In the genomic region with DNA sequence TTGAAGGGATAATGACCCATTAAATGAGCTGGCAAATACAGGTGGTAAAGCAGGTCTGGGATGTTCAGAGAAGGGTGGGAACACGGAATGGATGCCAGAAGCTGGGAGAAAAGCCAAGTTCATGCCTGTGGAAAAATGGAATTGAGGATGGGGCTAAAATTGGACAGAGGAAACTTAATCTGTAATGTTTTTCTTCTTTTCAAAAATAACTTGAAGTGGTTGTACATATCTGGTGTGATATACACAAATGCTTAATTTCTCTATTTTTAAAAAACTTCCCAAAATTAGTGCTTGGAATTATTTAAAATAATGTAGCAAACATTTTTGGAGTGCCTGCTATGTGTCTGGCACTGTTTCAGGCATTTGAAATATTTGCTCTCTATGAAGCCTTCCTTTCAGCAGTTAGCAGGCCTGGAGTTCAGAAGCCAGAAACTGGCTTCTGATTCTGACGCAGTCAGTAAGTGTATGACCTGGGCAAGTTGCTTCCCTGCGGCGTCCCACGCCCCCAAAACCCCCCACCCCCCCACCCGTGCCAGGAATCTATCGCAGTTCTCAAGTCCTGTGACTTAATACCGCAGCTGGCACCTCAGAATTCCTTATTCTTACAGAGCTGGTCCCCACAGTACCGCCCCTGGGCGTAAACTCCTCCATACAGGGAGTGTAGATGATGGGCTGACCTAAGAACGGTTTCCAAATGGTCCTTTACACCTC, we compare ENCODE assay signal across 2 cellular contexts.
TF ChIP-seq lines count a peak whose summit lies in the region.

No MANE protein-coding gene starts in this region.

TF ChIP-seq in H1, 55 proteins besides CTCF, POLR2A, EP300 and RAD21:
- TF ChIP-seq JUND (IDR thresholded peaks at IDR 0.05; ENCODE audit: low read length) (no peak), YY1 (IDR thresholded peaks at IDR 0.05; ENCODE audit: low read depth, low read length) (no peak), TAF1 (IDR thresholded peaks at IDR 0.05; ENCODE audit: low read depth, low read length) (no peak), EZH2 (IDR thresholded peaks at IDR 0.05; ENCODE audit: low read depth, low read length, severe bottlenecking) (no peak), BACH1 (IDR thresholded peaks at IDR 0.05; ENCODE audit: low read length) (no peak), NANOG (IDR thresholded peaks at IDR 0.05; ENCODE audit: insufficient read depth, low read depth, low read length, poor library complexity, severe bottlenecking) (no peak), CEBPB (IDR thresholded peaks at IDR 0.05; ENCODE audit: low read depth, low read length) (no peak), SIX5 (IDR thresholded peaks at IDR 0.05; ENCODE audit: low read depth, low read length) (no peak), SP2 (IDR thresholded peaks at IDR 0.05; ENCODE audit: low read length) (no peak), POLR2AphosphoS5 (IDR thresholded peaks at IDR 0.05; ENCODE audit: low read depth, low read length) (no peak), CHD2 (IDR thresholded peaks at IDR 0.05; ENCODE audit: low read length) (no peak), TAF7 (optimal IDR thresholded peaks at IDR 0.05; ENCODE audit: borderline replicate concordance, low read depth, low read length) (no peak), SIRT6 (IDR thresholded peaks at IDR 0.05; ENCODE audit: low read length) (no peak), TCF12 (IDR thresholded peaks at IDR 0.05; ENCODE audit: low read depth, low read length) (no peak), CTBP2 (IDR thresholded peaks at IDR 0.05; ENCODE audit: borderline replicate concordance, insufficient read depth, insufficient read length, low read length) (no peak), GABPA (IDR thresholded peaks at IDR 0.05; ENCODE audit: borderline replicate concordance, insufficient read depth, low read length) (no peak), ASH2L (IDR thresholded peaks at IDR 0.05; ENCODE audit: low read length) (no peak), SIN3A (conservative IDR thresholded peaks at IDR 0.05 in 1 of 2, IDR thresholded peaks at IDR 0.05 in 1 of 2; ENCODE audit: low read depth in 1 of 2, low read length in 2 of 2) (no peak)
TF ChIP-seq in H1: peak in this region for 0.

TF ChIP-seq in neural cell, 6 proteins besides CTCF, POLR2A, EP300 and RAD21:
- TF ChIP-seq POLR2AphosphoS5 (IDR thresholded peaks at IDR 0.05) (no peak), TAF1 (IDR thresholded peaks at IDR 0.05; ENCODE audit: low read depth) (no peak), SMC3 (conservative IDR thresholded peaks at IDR 0.05; ENCODE audit: poor library complexity) (no peak), EZH2 (IDR thresholded peaks at IDR 0.05; ENCODE audit: borderline replicate concordance, insufficient read depth, low read length, poor library complexity, severe bottlenecking) (no peak), MXI1 (conservative IDR thresholded peaks at IDR 0.05; ENCODE audit: poor library complexity, severe bottlenecking) (no peak)
- TF ChIP-seq, protein P1, sequence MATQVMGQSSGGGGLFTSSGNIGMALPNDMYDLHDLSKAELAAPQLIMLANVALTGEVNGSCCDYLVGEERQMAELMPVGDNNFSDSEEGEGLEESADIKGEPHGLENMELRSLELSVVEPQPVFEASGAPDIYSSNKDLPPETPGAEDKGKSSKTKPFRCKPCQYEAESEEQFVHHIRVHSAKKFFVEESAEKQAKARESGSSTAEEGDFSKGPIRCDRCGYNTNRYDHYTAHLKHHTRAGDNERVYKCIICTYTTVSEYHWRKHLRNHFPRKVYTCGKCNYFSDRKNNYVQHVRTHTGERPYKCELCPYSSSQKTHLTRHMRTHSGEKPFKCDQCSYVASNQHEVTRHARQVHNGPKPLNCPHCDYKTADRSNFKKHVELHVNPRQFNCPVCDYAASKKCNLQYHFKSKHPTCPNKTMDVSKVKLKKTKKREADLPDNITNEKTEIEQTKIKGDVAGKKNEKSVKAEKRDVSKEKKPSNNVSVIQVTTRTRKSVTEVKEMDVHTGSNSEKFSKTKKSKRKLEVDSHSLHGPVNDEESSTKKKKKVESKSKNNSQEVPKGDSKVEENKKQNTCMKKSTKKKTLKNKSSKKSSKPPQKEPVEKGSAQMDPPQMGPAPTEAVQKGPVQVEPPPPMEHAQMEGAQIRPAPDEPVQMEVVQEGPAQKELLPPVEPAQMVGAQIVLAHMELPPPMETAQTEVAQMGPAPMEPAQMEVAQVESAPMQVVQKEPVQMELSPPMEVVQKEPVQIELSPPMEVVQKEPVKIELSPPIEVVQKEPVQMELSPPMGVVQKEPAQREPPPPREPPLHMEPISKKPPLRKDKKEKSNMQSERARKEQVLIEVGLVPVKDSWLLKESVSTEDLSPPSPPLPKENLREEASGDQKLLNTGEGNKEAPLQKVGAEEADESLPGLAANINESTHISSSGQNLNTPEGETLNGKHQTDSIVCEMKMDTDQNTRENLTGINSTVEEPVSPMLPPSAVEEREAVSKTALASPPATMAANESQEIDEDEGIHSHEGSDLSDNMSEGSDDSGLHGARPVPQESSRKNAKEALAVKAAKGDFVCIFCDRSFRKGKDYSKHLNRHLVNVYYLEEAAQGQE (IDR thresholded peaks at IDR 0.05; ENCODE audit: borderline replicate concordance): no peak
